7 cellular contexts compared by ENCODE assay signal in genomic region chr6:133568970-133569889, GRCh38.
DNase-seq lines count a peak whose midpoint lies in the region; ATAC-seq, FAIRE-seq and TF ChIP-seq lines count a peak whose summit lies in the region.

No MANE protein-coding gene starts in this region.

- no peak overlapping the region for H3K27ac ChIP-seq in thyroid gland

- WGBS in thyroid gland, 2 donors = 9 to 10% methylated on average over 18 of the region's 18 CpGs

- ATAC-seq in GM21786 (IDR thresholded peaks at IDR 0.05; ENCODE audit: unreplicated experiment) = peak; percentile 63

- peak overlapping the region; percentile 30 for H3K9ac ChIP-seq in endocrine pancreas (ENCODE audit: control insufficient read depth, insufficient read depth, low read length)

- H3K36me3 ChIP-seq in endocrine pancreas (ENCODE audit: control insufficient read depth, insufficient read depth, low read length) = no peaks in the 10 kb centered on the region
- no peaks in the 10 kb centered on the region for H3K36me3 ChIP-seq in thyroid gland

- intact Hi-C loops in thyroid gland (cut with DNase I) = loop anchor here (10.0 kb wide), 1 partner anchor 346 kb away; no protein-coding TSS in a partner anchor

- H3K4me3 ChIP-seq in endocrine pancreas (ENCODE audit: control insufficient read depth, insufficient read depth, low read length) (peak overlapping the region; percentile 85), thyroid gland (replicated peaks in 1 of 3) (no peak overlapping the region)

- H3K9me3 ChIP-seq in endocrine pancreas (ENCODE audit: control insufficient read depth, low read length) = no peaks in the 10 kb centered on the region
- H3K9me3 ChIP-seq in thyroid gland = no peaks in the 10 kb centered on the region

- no peak for TF ChIP-seq POLR2A in thyroid gland (IDR thresholded peaks at IDR 0.05)

- FAIRE-seq in G401.6 (lab: Jason Lieb, UNC) = peak; percentile 67

- H3K4me1 ChIP-seq in endocrine pancreas (ENCODE audit: control insufficient read depth, insufficient read depth, low read length) (no peaks in the 10 kb centered on the region), thyroid gland (no peaks in the 10 kb centered on the region)

- H3K27me3 ChIP-seq in endocrine pancreas (ENCODE audit: control insufficient read depth, insufficient read depth, low read length) (no peaks in the 10 kb centered on the region), thyroid gland (no peaks in the 10 kb centered on the region)

- TF ChIP-seq CTCF in thyroid gland (IDR thresholded peaks at IDR 0.05) = peak; percentile 62 to 93 (median 86)

- DNase-seq in LoVo (ENCODE audit: low spot score) (peak; percentile 81), SKM-1 (lab: John Stamatoyannopoulos, UW; ENCODE audit: unreplicated experiment) (peak; percentile 43), medulla oblongata (ENCODE audit: extremely low spot score) (peak; percentile 75), thyroid gland (peak; percentile 16 to 32)

Comparison
In these comparisons a context has a peak if more than half of its experiments do, and no peak if none do; other contexts are left out.
1. DNase-seq: peak in every context shown above with its lines; median percentile 81 in LoVo; 75 in medulla oblongata; 43 in SKM-1; 24 in thyroid gland.